ENCODE assay signal across 17 cellular contexts in genomic region chr2:39660612-39661196, GRCh38.
"Had no signal": no experiment of that assay in that cellular context is flagged by ENCODE, and none has a peak within 500 bp of the region (broad histone marks: within the 10 kb centered on the region; RNA-seq: fewer than 3 reads in every experiment).

No MANE protein-coding gene starts in this region.

- H3K36me3 ChIP-seq: esophagus muscularis mucosa, heart left ventricle, ovary, sigmoid colon, thyroid gland, uterus had no signal

- H3K4me1 Mint-ChIP-seq: activated naive CD8-positive, alpha-beta T cell treated with anti-CD3 and anti-CD28 coated beads, Interleukin-2, amount 10 ng/mL, durations not matched to agents 7 days and 5 days had no signal

- H3K27ac ChIP-seq: esophagus muscularis mucosa, heart left ventricle, ovary, sigmoid colon, thyroid gland, uterus had no signal

- H3K36me3 Mint-ChIP-seq: activated naive CD8-positive, alpha-beta T cell treated with anti-CD3 and anti-CD28 coated beads, Interleukin-2, amount 10 ng/mL, durations not matched to agents 7 days and 5 days had no signal

- H3K27me3 ChIP-seq: dorsolateral prefrontal cortex, heart left ventricle, ovary, thyroid gland, uterus had no signal

- DNase-seq: activated CD4-positive, alpha-beta T cell treated with anti-CD3 and anti-CD28 coated beads for 4 hours; activated CD8-positive, alpha-beta memory T cell treated with anti-CD3 and anti-CD28 coated beads, Interleukin-2, amount 50 U/mL, for 4 hours; activated CD8-positive, alpha-beta T cell treated with anti-CD3 and anti-CD28 coated beads for 36 hours; activated naive CD8-positive, alpha-beta T cell treated with anti-CD3 and anti-CD28 coated beads, Interleukin-2, amount 10 ng/mL, durations not matched to agents 7 days and 5 days; activated T-cell treated with anti-CD3 and anti-CD28 coated beads, Interleukin-2, amount 50 U/mL, for 72 hours; dorsolateral prefrontal cortex; foreskin fibroblast; heart left ventricle; islet precursor cell; ovary; sigmoid colon; stimulated activated CD4-positive, alpha-beta T cell treated with anti-CD3 and anti-CD28 coated beads, Interleukin-4, amount 100 ng/mL, for 1 hour; thyroid gland; uterus had no signal

- H3K27ac Mint-ChIP-seq: activated CD8-positive, alpha-beta T cell treated with anti-CD3 and anti-CD28 coated beads for 36 hours; activated naive CD8-positive, alpha-beta T cell treated with anti-CD3 and anti-CD28 coated beads, Interleukin-2, amount 10 ng/mL, durations not matched to agents 7 days and 5 days; activated T-cell treated with anti-CD3 and anti-CD28 coated beads, Interleukin-2, amount 50 U/mL, for 72 hours had no signal

- ATAC-seq: activated CD8-positive, alpha-beta T cell treated with anti-CD3 and anti-CD28 coated beads for 36 hours; activated T-cell treated with anti-CD3 and anti-CD28 coated beads, Interleukin-2, amount 50 U/mL, for 72 hours; heart left ventricle; left lobe of liver had no signal

- H3K4me1 ChIP-seq: uterus had no signal

- H3K9me3 ChIP-seq: esophagus muscularis mucosa, heart left ventricle, ovary, sigmoid colon, thyroid gland, uterus had no signal

- H3K4me3 ChIP-seq: dorsolateral prefrontal cortex, esophagus muscularis mucosa, heart left ventricle, ovary, sigmoid colon, thyroid gland, uterus had no signal

- H3K9me3 Mint-ChIP-seq: activated CD8-positive, alpha-beta T cell treated with anti-CD3 and anti-CD28 coated beads for 36 hours; activated naive CD8-positive, alpha-beta T cell treated with anti-CD3 and anti-CD28 coated beads, Interleukin-2, amount 10 ng/mL, durations not matched to agents 7 days and 5 days; activated T-cell treated with anti-CD3 and anti-CD28 coated beads, Interleukin-2, amount 50 U/mL, for 72 hours; neural crest cell had no signal

- H3K4me3 Mint-ChIP-seq: activated CD8-positive, alpha-beta T cell treated with anti-CD3 and anti-CD28 coated beads for 36 hours; activated naive CD8-positive, alpha-beta T cell treated with anti-CD3 and anti-CD28 coated beads, Interleukin-2, amount 10 ng/mL, durations not matched to agents 7 days and 5 days; activated T-cell treated with anti-CD3 and anti-CD28 coated beads, Interleukin-2, amount 50 U/mL, for 72 hours; neural crest cell had no signal
